In genomic region chr6:40604082-40604481, GRCh38 we compare ENCODE assay signal across 27 cellular contexts. TPM values are rescaled to one million over a fixed set of nuclear protein-coding genes. Genes with fewer than 3 reads are reported as not detected.
"Had no signal": no experiment of that assay in that cellular context is flagged by ENCODE, and none has a peak within 500 bp of the region (broad histone marks: within the 10 kb centered on the region; RNA-seq: fewer than 3 reads in every experiment).

No MANE protein-coding gene starts in this region.

- H3K27ac ChIP-seq: stomach, suprapubic skin, testis, thoracic aorta, thyroid gland, tibial artery, tibial nerve, transverse colon, upper lobe of left lung, upper lobe of right lung, uterus, vagina had no signal

- H3K36me3 ChIP-seq: stomach, suprapubic skin, thoracic aorta, thyroid gland, tibial artery, tibial nerve, transverse colon, upper lobe of left lung, upper lobe of right lung, uterus, vagina had no signal

- H3K4me3 ChIP-seq: stomach, suprapubic skin, testis, thoracic aorta, thyroid gland, tibial artery, tibial nerve, transverse colon, upper lobe of left lung, upper lobe of right lung, uterus, vagina had no signal

- ATAC-seq: stimulated activated effector memory CD8-positive, alpha-beta T cell treated with anti-CD3 and anti-CD28 coated beads, Interleukin-12 subunit alpha, Interleukin-12 subunit beta, amount 100 ng/mL, for 72 hours; stimulated activated memory B cell treated with anti-CD40 and anti-IgM and Interleukin-4, amounts not matched to agents 10 μg/mL and 1 μg/mL and 100 μg/mL, for 72 hours; stimulated activated naive B cell treated with anti-CD40 and anti-IgM and Interleukin-4, amounts not matched to agents 10 μg/mL and 1 μg/mL and 100 μg/mL, for 72 hours; stimulated activated naive CD8-positive, alpha-beta T cell treated with anti-CD3 and anti-CD28 coated beads, Interleukin-15, amount 100 ng/mL, for 72 hours; stimulated activated naive CD8-positive, alpha-beta T cell treated with anti-CD3 and anti-CD28 coated beads, Interleukin-15, Interleukin-2, amounts not matched to agents 100 U/mL and 50 U/mL, for 24 hours; upper lobe of right lung had no signal

- DNase-seq: stimulated activated CD4-positive, alpha-beta T cell treated with anti-CD3 and anti-CD28 coated beads, Interleukin-2, amount 100 ng/mL, for 48 hours; stimulated activated CD4-positive, alpha-beta T cell treated with anti-CD3 and anti-CD28 coated beads, Interleukin-4, amount 100 ng/mL, for 1 hour; stimulated activated CD4-positive, alpha-beta T cell treated with anti-CD3 and anti-CD28 coated beads, Interleukin-4, amount 100 ng/mL, for 24 hours; stimulated activated CD4-positive, alpha-beta T cell treated with anti-CD3 and anti-CD28 coated beads, Interleukin-4, amount 100 ng/mL, for 4 hours; stimulated activated CD8-positive, alpha-beta memory T cell treated with anti-CD3 and anti-CD28 coated beads, Interleukin-4, amount 100 ng/mL, for 48 hours; stimulated activated naive B cell treated with anti-CD40 and anti-IgM and Interleukin-4, amounts not matched to agents 10 μg/mL and 1 μg/mL and 100 μg/mL, for 72 hours; stimulated activated naive CD4-positive, alpha-beta T cell; stimulated activated naive CD4-positive, alpha-beta T cell treated with Interleukin-2 at 50 U/mL for 16 hours; stimulated activated naive CD8-positive, alpha-beta T cell treated with anti-CD3 and anti-CD28 coated beads, Interleukin-15, amount 100 ng/mL, for 72 hours; stimulated activated naive CD8-positive, alpha-beta T cell treated with anti-CD3 and anti-CD28 coated beads, Interleukin-15, Interleukin-2, amounts not matched to agents 100 U/mL and 50 U/mL, for 24 hours; stomach; substantia nigra; testis; thyroid gland; tibial artery; transverse colon; upper lobe of left lung; upper lobe of right lung; uterus had no signal

- FAIRE-seq: urothelium cell line had no signal

- H3K4me1 ChIP-seq: stomach, suprapubic skin, testis, thyroid gland, tibial artery, tibial nerve, transverse colon, upper lobe of left lung, upper lobe of right lung, uterus, vagina had no signal

- H3K9me3 ChIP-seq: stomach, suprapubic skin, testis, thoracic aorta, thyroid gland, tibial artery, tibial nerve, transverse colon, upper lobe of left lung, upper lobe of right lung, uterus, vagina had no signal

- H3K27me3 ChIP-seq: testis, thyroid gland, uterus had no signal

RNA-seq across cellular contexts. Expression of gene LRFN2, which starts 16.9 kb away (rescaled TPM):
- total RNA-seq: stomach, subcutaneous adipose tissue, suprapubic skin, thoracic aorta, tibial nerve, upper lobe of right lung, vagina had no signal
